15 cellular contexts compared by ENCODE assay signal in genomic region chr12:3744216-3744883, GRCh38. TPM values are rescaled to one million over a fixed set of nuclear protein-coding genes. Genes with fewer than 3 reads are reported as not detected.
A peak's percentile ranks its signal among the peaks of the same experiment; 100 is the strongest.
DNase-seq lines count a peak whose midpoint lies in the region; ATAC-seq and TF ChIP-seq lines count a peak whose summit lies in the region.
"Had no signal": no experiment of that assay in that cellular context is flagged by ENCODE, and none has a peak within 500 bp of the region (broad histone marks: within the 10 kb centered on the region; RNA-seq: fewer than 3 reads in every experiment).

No MANE protein-coding gene starts in this region.

- H3K4me3 ChIP-seq in CD8-positive, alpha-beta memory T cell (ENCODE audit: low read length) = no peak overlapping the region
- H3K4me3 ChIP-seq in right atrium auricular region (no peak overlapping the region), tibial nerve (no peak overlapping the region)
- H3K4me3 ChIP-seq: ascending aorta, Peyer's patch, right lobe of liver had no signal

- H3K27ac Mint-ChIP-seq in CD8-positive, alpha-beta memory T cell = peak overlapping the region; percentile 62 to 95 (median 90)
- H3K27ac Mint-ChIP-seq in activated T-helper 17 cell treated with anti-CD3 and anti-CD28 coated beads, Interleukin-2, amount 50 U/mL, for 72 hours = peak overlapping the region; percentile 94

- 60 to 69% methylated on average over 6 of the region's 6 CpGs for WGBS in tibial nerve, 2 donors

- H3K36me3 Mint-ChIP-seq in CD8-positive, alpha-beta memory T cell = peaks cover 19 to 62% (median 22%) of the 10 kb centered on the region in 3 donors
- peaks cover 80% of the 10 kb centered on the region for H3K36me3 Mint-ChIP-seq in activated T-helper 17 cell treated with anti-CD3 and anti-CD28 coated beads, Interleukin-2, amount 50 U/mL, for 72 hours (ENCODE audit: low read depth)

- no peaks in the 10 kb centered on the region for H3K9me3 Mint-ChIP-seq in CD8-positive, alpha-beta memory T cell
- H3K9me3 Mint-ChIP-seq in activated T-helper 17 cell treated with anti-CD3 and anti-CD28 coated beads, Interleukin-2, amount 50 U/mL, for 72 hours = no peaks in the 10 kb centered on the region

- peak; percentile 25 for ATAC-seq in HG03066 (IDR thresholded peaks at IDR 0.05; ENCODE audit: low read depth, unreplicated experiment)
- ATAC-seq in activated T-helper 17 cell treated with anti-CD3 and anti-CD28 coated beads, Interleukin-2, amount 50 U/mL, for 72 hours (replicated peaks) = peak; percentile 9
- no peak for ATAC-seq in HG03520 (IDR thresholded peaks at IDR 0.05; ENCODE audit: unreplicated experiment)
- ATAC-seq in GM18520 (IDR thresholded peaks at IDR 0.05; ENCODE audit: unreplicated experiment) = no peak

- H3K4me3 Mint-ChIP-seq in CD8-positive, alpha-beta memory T cell = peak overlapping the region; percentile 26 to 85 (median 50)
- H3K4me3 Mint-ChIP-seq in activated T-helper 17 cell treated with anti-CD3 and anti-CD28 coated beads, Interleukin-2, amount 50 U/mL, for 72 hours = peak overlapping the region; percentile 74

- H3K27ac ChIP-seq in CD8-positive, alpha-beta memory T cell (ENCODE audit: low read depth, low read length) = no peak overlapping the region
- H3K27ac ChIP-seq in right atrium auricular region (peak overlapping the region; percentile 70 to 82), tibial nerve (no peak overlapping the region), substantia nigra (ENCODE audit: low read depth, low read length, poor library complexity, severe bottlenecking) (no peak overlapping the region)
- H3K27ac ChIP-seq: ascending aorta, right lobe of liver had no signal

- TF ChIP-seq POLR2A in tibial nerve (IDR thresholded peaks at IDR 0.05) = no peak

- peaks cover 18% of the 10 kb centered on the region for H3K36me3 ChIP-seq in CD8-positive, alpha-beta memory T cell (ENCODE audit: insufficient read depth, low read length)
- H3K36me3 ChIP-seq in right atrium auricular region (no peaks in the 10 kb centered on the region), tibial nerve (peaks cover 0 to 13% (median 0%) of the 10 kb centered on the region in 3 donors)
- H3K36me3 ChIP-seq: ascending aorta, Peyer's patch, right lobe of liver had no signal

- peaks cover 33% of the 10 kb centered on the region for H3K4me1 ChIP-seq in CD8-positive, alpha-beta memory T cell (ENCODE audit: insufficient read depth, low read length)
- H3K4me1 ChIP-seq in right atrium auricular region (peaks cover 0 to 24% of the 10 kb centered on the region in 2 donors), tibial nerve (peaks cover 0 to 7% (median 0%) of the 10 kb centered on the region in 4 donors)
- H3K4me1 ChIP-seq: ascending aorta, right lobe of liver had no signal

- H3K9me3 ChIP-seq in CD8-positive, alpha-beta memory T cell (ENCODE audit: low read length) = no peaks in the 10 kb centered on the region
- H3K9me3 ChIP-seq in right atrium auricular region (no peaks in the 10 kb centered on the region), tibial nerve (peaks cover 0 to 8% (median 0%) of the 10 kb centered on the region in 4 donors)
- H3K9me3 ChIP-seq: ascending aorta, Peyer's patch, right lobe of liver had no signal

- POLR2A ChIA-PET in CD8-positive, alpha-beta memory T cell (lab: Charles Lee) = interaction anchor here (1.2 to 1.3 kb wide), 2 partner anchors 9 to 16 kb away, joined by 3 to 4 read pairs; partner anchors contain the start of gene CRACR2A

- TF ChIP-seq EP300 in tibial nerve (IDR thresholded peaks at IDR 0.05) = no peak

- CTCF ChIA-PET in CD8-positive, alpha-beta memory T cell (lab: Charles Lee) = interaction anchor here (0.7 to 1.4 kb wide), 4 partner anchors 15 to 60 kb away, joined by 3 to 7 read pairs (median 4); no protein-coding TSS in a partner anchor

- no peaks in the 10 kb centered on the region for H3K27me3 Mint-ChIP-seq in CD8-positive, alpha-beta memory T cell
- H3K27me3 Mint-ChIP-seq in activated T-helper 17 cell treated with anti-CD3 and anti-CD28 coated beads, Interleukin-2, amount 50 U/mL, for 72 hours = no peaks in the 10 kb centered on the region

- no peak for DNase-seq in CD8-positive, alpha-beta memory T cell
- DNase-seq in right atrium auricular region (ENCODE audit: low spot score) (no peak), tibial nerve (ENCODE audit: low spot score in 2 of 2) (no peak), substantia nigra (lab: John Stamatoyannopoulos, UW) (no peak)
- DNase-seq: C1 segment of cervical spinal cord, GF-D8, NCI-H1436, NCI-H524 had no signal

- H3K4me1 Mint-ChIP-seq in CD8-positive, alpha-beta memory T cell = peaks cover 51 to 80% (median 66%) of the 10 kb centered on the region in 3 donors
- peaks cover 22% of the 10 kb centered on the region for H3K4me1 Mint-ChIP-seq in activated T-helper 17 cell treated with anti-CD3 and anti-CD28 coated beads, Interleukin-2, amount 50 U/mL, for 72 hours

- no peak for TF ChIP-seq CTCF in right atrium auricular region (IDR thresholded peaks at IDR 0.05)
- no peak for TF ChIP-seq CTCF in tibial nerve (IDR thresholded peaks at IDR 0.05)

- H3K27me3 ChIP-seq in CD8-positive, alpha-beta memory T cell (ENCODE audit: insufficient read depth, low read length, poor library complexity, severe bottlenecking) = no peaks in the 10 kb centered on the region
- no peaks in the 10 kb centered on the region for H3K27me3 ChIP-seq in right atrium auricular region
- H3K27me3 ChIP-seq in tibial nerve = no peaks in the 10 kb centered on the region
- H3K27me3 ChIP-seq: ascending aorta, Peyer's patch, right lobe of liver had no signal

RNA-seq across cellular contexts. Expression of gene CRACR2A, which starts 8.6 kb away (rescaled TPM):
- total RNA-seq in CD8-positive, alpha-beta memory T cell = 10 to 100 TPM; 27.3 to 27.9 TPM
- polyA plus RNA-seq in CD8-positive, alpha-beta memory T cell = 23.3 TPM
- total RNA-seq in activated T-helper 17 cell treated with anti-CD3 and anti-CD28 coated beads, Interleukin-2, amount 50 U/mL, for 72 hours = 10 to 100 TPM; 39.4 to 46.3 TPM
- total RNA-seq in right atrium auricular region (10 to 100 TPM in 1 of 2 donors, 1 to 10 TPM in 1; 6.0 to 10.9 TPM), tibial nerve (1 to 10 TPM; 2.6 to 6.3 (median 4.2) TPM)

Comparison
In these comparisons a context has a peak if more than half of its experiments do, and no peak if none do; other contexts are left out.
1. H3K27ac ChIP-seq: peak in right atrium auricular region (2 of 2); none in CD8-positive, alpha-beta memory T cell (single experiment), tibial nerve (0 of 4) and substantia nigra (single experiment).
2. ATAC-seq: peak in HG03066 (single experiment) and activated T-helper 17 cell treated with anti-CD3 and anti-CD28 coated beads, Interleukin-2, amount 50 U/mL, for 72 hours (single experiment); none in HG03520 (single experiment) and GM18520 (single experiment).